In the genomic region with DNA sequence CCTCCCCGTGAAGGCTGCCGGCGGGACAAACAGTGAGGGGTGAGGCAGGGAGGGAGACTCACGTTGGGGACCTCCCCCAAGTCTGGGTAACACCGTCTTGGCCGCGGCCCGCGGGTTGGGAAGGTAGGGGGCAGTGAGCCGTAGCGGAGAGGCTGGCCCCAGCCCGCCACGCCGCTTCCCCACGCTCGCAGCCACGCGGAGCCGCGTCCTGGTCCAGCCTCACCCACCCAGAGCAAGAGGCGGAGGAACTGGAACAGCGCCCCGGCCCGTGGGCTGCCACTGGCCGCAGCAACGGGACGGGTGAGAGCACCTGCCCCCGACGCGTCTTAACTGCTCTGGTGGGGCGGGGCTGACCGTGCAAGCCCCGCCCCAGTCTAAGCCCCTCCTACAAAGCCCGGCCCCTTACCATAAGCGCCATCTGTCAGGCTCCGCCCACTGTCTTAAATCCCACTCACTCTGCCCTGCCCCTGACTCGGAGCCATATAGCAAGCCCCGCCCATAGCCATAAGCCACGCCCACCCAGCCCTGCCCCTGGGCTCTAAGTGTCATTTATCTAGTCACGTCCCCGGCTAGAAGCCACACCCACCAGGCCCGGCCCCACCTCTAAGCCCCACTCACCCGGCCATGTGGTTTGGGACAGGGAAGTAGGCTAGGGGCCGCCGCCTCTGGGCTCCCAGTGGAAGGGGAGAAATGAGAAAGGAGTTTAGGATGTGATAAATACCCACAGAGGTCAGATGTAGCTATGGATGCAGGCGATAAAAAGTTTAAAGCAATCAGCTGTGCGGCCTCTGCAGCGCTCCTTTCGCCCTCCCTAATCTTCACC, we compare ENCODE assay signal across 8 cellular contexts. TPM values are rescaled to one million over a fixed set of nuclear protein-coding genes. Genes with fewer than 3 reads are reported as not detected.
DNase-seq lines count a peak whose midpoint lies in the region; ATAC-seq and TF ChIP-seq lines count a peak whose summit lies in the region.

No MANE protein-coding gene starts in this region.

- ATAC-seq in GM18867 (IDR thresholded peaks at IDR 0.05; ENCODE audit: unreplicated experiment) (peak; percentile 82), HG03064 (IDR thresholded peaks at IDR 0.05; ENCODE audit: low read depth, unreplicated experiment) (peak; percentile 65), left lobe of liver (peak; percentile 76)

- DNase-seq in NCI-H2227 treated with DMSO at 0.1 percent for 48 hours (lab: John Stamatoyannopoulos, UW) (peak; percentile 91), coronary artery (ENCODE audit: low spot score) (no peak), left lobe of liver (ENCODE audit: low spot score) (peak; percentile 75), dedifferentiated amniotic fluid mesenchymal stem cell (ENCODE audit: extremely low spot score) (no peak)
- peak; percentile 83 to 87 for DNase-seq in activated CD4-positive, alpha-beta T cell treated with anti-CD3 and anti-CD28 coated beads for 4 hours
- peak; percentile 85 to 93 for DNase-seq in stimulated activated CD4-positive, alpha-beta T cell treated with anti-CD3 and anti-CD28 coated beads, Interleukin-2, amount 100 ng/mL, for 48 hours

- peak overlapping the region; percentile 51 for H3K4me3 ChIP-seq in coronary artery

- no peak overlapping the region for H3K27ac ChIP-seq in coronary artery

- no peak for TF ChIP-seq CTCF in coronary artery (IDR thresholded peaks at IDR 0.05)

RNA-seq across cellular contexts. Expression of a gene that starts 2.1 kb away (rescaled TPM):
- total RNA-seq in left lobe of liver = 0.30 TPM

RNA-seq across cellular contexts. Expression of a gene that starts 45.0 kb away (rescaled TPM):
- 28.6 TPM for total RNA-seq in left lobe of liver

Comparison
In these comparisons a context has a peak if more than half of its experiments do, and no peak if none do; other contexts are left out.
1. DNase-seq: peak in NCI-H2227 treated with DMSO at 0.1 percent for 48 hours (single experiment), activated CD4-positive, alpha-beta T cell treated with anti-CD3 and anti-CD28 coated beads for 4 hours (2 of 2), left lobe of liver (single experiment) and stimulated activated CD4-positive, alpha-beta T cell treated with anti-CD3 and anti-CD28 coated beads, Interleukin-2, amount 100 ng/mL, for 48 hours (2 of 2); none in coronary artery (single experiment) and dedifferentiated amniotic fluid mesenchymal stem cell (single experiment).
2. Peak in every context shown above with its lines, with median percentiles within 50 percentile points of each other: ATAC-seq.